In genomic region chr5:16885635-16886365, GRCh38 we compare ENCODE assay signal across 17 cellular contexts. TPM values are rescaled to one million over a fixed set of nuclear protein-coding genes. Genes with fewer than 3 reads are reported as not detected.
DNase-seq lines count a peak whose midpoint lies in the region; ATAC-seq, FAIRE-seq and TF ChIP-seq lines count a peak whose summit lies in the region.
"Had no signal": no experiment of that assay in that cellular context is flagged by ENCODE, and none has a peak within 500 bp of the region (broad histone marks: within the 10 kb centered on the region; RNA-seq: fewer than 3 reads in every experiment).

No MANE protein-coding gene starts in this region.

- TF ChIP-seq CTCF in A549 (IDR thresholded peaks at IDR 0.05) = no peak
- TF ChIP-seq CTCF in HFFc6 (IDR thresholded peaks at IDR 0.05) = no peak
- no peak for TF ChIP-seq CTCF in esophagus squamous epithelium (IDR thresholded peaks at IDR 0.05)
- TF ChIP-seq CTCF in GM13977 (IDR thresholded peaks at IDR 0.05; ENCODE audit: extremely low read depth, insufficient read depth, missing control alignments) = no peak

- CTCF ChIA-PET in A549 (lab: Yijun Ruan, JAX) = interaction anchor here (0.6 to 2.9 kb wide), 9 partner anchors 9 to 1225 kb away, joined by 3 to 12 read pairs (median 4); no protein-coding TSS in a partner anchor

- no peak for TF ChIP-seq RAD21 in A549 (conservative IDR thresholded peaks at IDR 0.05 in 1 of 2, IDR thresholded peaks at IDR 0.05 in 1 of 2)

- H3K9me3 ChIP-seq in A549 = no peaks in the 10 kb centered on the region
- H3K9me3 ChIP-seq in esophagus squamous epithelium = no peaks in the 10 kb centered on the region

- POLR2A ChIA-PET in A549 (lab: Yijun Ruan, JAX) = no interaction called here

- H3K4me3 ChIP-seq in A549 (no peak overlapping the region), esophagus squamous epithelium (no peak overlapping the region)

- H3K27ac Mint-ChIP-seq in HFFc6 = peak overlapping the region; percentile 88
- H3K27ac Mint-ChIP-seq: activated naive CD8-positive, alpha-beta T cell treated with anti-CD3 and anti-CD28 coated beads, Interleukin-2, amount 50 U/mL, for 24 hours; stimulated activated naive B cell treated with anti-CD40 and anti-IgM and Interleukin-4, amounts not matched to agents 10 μg/mL and 1 μg/mL and 100 μg/mL, for 72 hours; T-helper 17 cell had no signal

- intact Hi-C loops in esophagus squamous epithelium (cut with DNase I) (no loop called here), sciatic nerve (cut with DNase I) (no loop called here)

- in situ Hi-C loops in GM13977 (cut with MboI; ENCODE audit: low pct_unique_long_range_greater_than_20kb, low sequenced_read_pairs, unreplicated experiment) = no loop called here

- 74% methylated on average over 13 of the region's 13 CpGs for WGBS in A549 (ENCODE audit: missing lambda C conversion rate)
- 80 to 81% methylated on average over 12 to 13 of the region's 13 CpGs for WGBS in esophagus squamous epithelium, 2 donors

- H3K27ac ChIP-seq in A549 (peak overlapping the region; percentile 95; a peak in 5 of 6 replicates), esophagus squamous epithelium (peak overlapping the region in 3 of 4 donors; percentile 3 to 59 (median 43))

- ATAC-seq in A549 (peak; percentile 13 to 17; a peak in 3 of 6 replicates), sciatic nerve (peak; percentile 31), GM21528 (IDR thresholded peaks at IDR 0.05; ENCODE audit: low FRiP score, unreplicated experiment) (no peak)
- ATAC-seq: activated naive CD8-positive, alpha-beta T cell treated with anti-CD3 and anti-CD28 coated beads, Interleukin-2, amount 50 U/mL, for 24 hours; stimulated activated naive B cell treated with anti-CD40 and anti-IgM and Interleukin-4, amounts not matched to agents 10 μg/mL and 1 μg/mL and 100 μg/mL, for 72 hours; T-helper 17 cell had no signal

- H3K4me1 ChIP-seq in A549 (peaks cover 95% of the 10 kb centered on the region), esophagus squamous epithelium (peaks cover 0 to 63% (median 16%) of the 10 kb centered on the region in 3 donors)

- no peaks in the 10 kb centered on the region for H3K9me3 Mint-ChIP-seq in HFFc6
- H3K9me3 Mint-ChIP-seq: activated naive CD8-positive, alpha-beta T cell treated with anti-CD3 and anti-CD28 coated beads, Interleukin-2, amount 50 U/mL, for 24 hours had no signal

- FAIRE-seq in A549 (lab: Jason Lieb, UNC) = no peak
- FAIRE-seq: endometrium had no signal

- no peak for TF ChIP-seq POLR2A in A549 (IDR thresholded peaks at IDR 0.05; ENCODE audit: low read length)
- TF ChIP-seq POLR2A in esophagus squamous epithelium (IDR thresholded peaks at IDR 0.05) = no peak

- no peaks in the 10 kb centered on the region for H3K36me3 ChIP-seq in esophagus squamous epithelium

- no peak for TF ChIP-seq EP300 in A549 (IDR thresholded peaks at IDR 0.05)

- peak overlapping the region; percentile 31 for H3K4me2 ChIP-seq in A549

- DNase-seq in A549 (ENCODE audit: low read depth in 1 of 2, low spot score in 1 of 2) (no peak), HFFc6 (no peak), esophagus squamous epithelium (lab: John Stamatoyannopoulos, UW) (no peak), sciatic nerve (ENCODE audit: low spot score) (no peak), hepatic stellate cell (ENCODE audit: low spot score) (no peak), GM13977 (ENCODE audit: low spot score) (no peak), NCI-H1930 (lab: John Stamatoyannopoulos, UW) (no peak)
- DNase-seq: activated CD4-positive, CD25-positive, alpha-beta regulatory T cell; activated naive CD8-positive, alpha-beta T cell treated with anti-CD3 and anti-CD28 coated beads, Interleukin-2, amount 50 U/mL, for 24 hours; cerebellar nuclear complex; NCI-H1694 treated with DMSO at 0.1 percent for 48 hours; NCI-H446 treated with DMSO at 0.1 percent for 48 hours; posterior cingulate gyrus; stimulated activated naive B cell treated with anti-CD40 and anti-IgM and Interleukin-4, amounts not matched to agents 10 μg/mL and 1 μg/mL and 100 μg/mL, for 72 hours; T-helper 17 cell had no signal

- H3K36me3 Mint-ChIP-seq in HFFc6 (ENCODE audit: low read depth) = peaks cover 12% of the 10 kb centered on the region
- H3K36me3 Mint-ChIP-seq: stimulated activated naive B cell treated with anti-CD40 and anti-IgM and Interleukin-4, amounts not matched to agents 10 μg/mL and 1 μg/mL and 100 μg/mL, for 72 hours had no signal

- H3K4me3 Mint-ChIP-seq in HFFc6 = 0 out of 2 replicates have a peak overlapping the region, but pooled peaks have one; percentile 17
- H3K4me3 Mint-ChIP-seq: activated naive CD8-positive, alpha-beta T cell treated with anti-CD3 and anti-CD28 coated beads, Interleukin-2, amount 50 U/mL, for 24 hours; stimulated activated naive B cell treated with anti-CD40 and anti-IgM and Interleukin-4, amounts not matched to agents 10 μg/mL and 1 μg/mL and 100 μg/mL, for 72 hours; T-helper 17 cell had no signal

- no peaks in the 10 kb centered on the region for H3K27me3 ChIP-seq in esophagus squamous epithelium

- peaks cover under 1% of the 10 kb centered on the region; the same call in 1 of the 2 replicates for H3K27me3 Mint-ChIP-seq in HFFc6 (ENCODE audit: insufficient read depth)
- H3K27me3 Mint-ChIP-seq: T-helper 17 cell had no signal

- peaks cover 95% of the 10 kb centered on the region for H3K4me1 Mint-ChIP-seq in HFFc6 (ENCODE audit: low read depth)
- H3K4me1 Mint-ChIP-seq: activated naive CD8-positive, alpha-beta T cell treated with anti-CD3 and anti-CD28 coated beads, Interleukin-2, amount 50 U/mL, for 24 hours; stimulated activated naive B cell treated with anti-CD40 and anti-IgM and Interleukin-4, amounts not matched to agents 10 μg/mL and 1 μg/mL and 100 μg/mL, for 72 hours; T-helper 17 cell had no signal

TF ChIP-seq in A549, 52 proteins besides CTCF, POLR2A, EP300 and RAD21:
- TF ChIP-seq, protein P1, sequence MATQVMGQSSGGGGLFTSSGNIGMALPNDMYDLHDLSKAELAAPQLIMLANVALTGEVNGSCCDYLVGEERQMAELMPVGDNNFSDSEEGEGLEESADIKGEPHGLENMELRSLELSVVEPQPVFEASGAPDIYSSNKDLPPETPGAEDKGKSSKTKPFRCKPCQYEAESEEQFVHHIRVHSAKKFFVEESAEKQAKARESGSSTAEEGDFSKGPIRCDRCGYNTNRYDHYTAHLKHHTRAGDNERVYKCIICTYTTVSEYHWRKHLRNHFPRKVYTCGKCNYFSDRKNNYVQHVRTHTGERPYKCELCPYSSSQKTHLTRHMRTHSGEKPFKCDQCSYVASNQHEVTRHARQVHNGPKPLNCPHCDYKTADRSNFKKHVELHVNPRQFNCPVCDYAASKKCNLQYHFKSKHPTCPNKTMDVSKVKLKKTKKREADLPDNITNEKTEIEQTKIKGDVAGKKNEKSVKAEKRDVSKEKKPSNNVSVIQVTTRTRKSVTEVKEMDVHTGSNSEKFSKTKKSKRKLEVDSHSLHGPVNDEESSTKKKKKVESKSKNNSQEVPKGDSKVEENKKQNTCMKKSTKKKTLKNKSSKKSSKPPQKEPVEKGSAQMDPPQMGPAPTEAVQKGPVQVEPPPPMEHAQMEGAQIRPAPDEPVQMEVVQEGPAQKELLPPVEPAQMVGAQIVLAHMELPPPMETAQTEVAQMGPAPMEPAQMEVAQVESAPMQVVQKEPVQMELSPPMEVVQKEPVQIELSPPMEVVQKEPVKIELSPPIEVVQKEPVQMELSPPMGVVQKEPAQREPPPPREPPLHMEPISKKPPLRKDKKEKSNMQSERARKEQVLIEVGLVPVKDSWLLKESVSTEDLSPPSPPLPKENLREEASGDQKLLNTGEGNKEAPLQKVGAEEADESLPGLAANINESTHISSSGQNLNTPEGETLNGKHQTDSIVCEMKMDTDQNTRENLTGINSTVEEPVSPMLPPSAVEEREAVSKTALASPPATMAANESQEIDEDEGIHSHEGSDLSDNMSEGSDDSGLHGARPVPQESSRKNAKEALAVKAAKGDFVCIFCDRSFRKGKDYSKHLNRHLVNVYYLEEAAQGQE (IDR thresholded peaks at IDR 0.05) = no peak
- TF ChIP-seq E2F6 (IDR thresholded peaks at IDR 0.05; ENCODE audit: borderline replicate concordance, low read depth) = no peak
- no peak for TF ChIP-seq TP53 (CRISPR knock-in tag; IDR thresholded peaks at IDR 0.05)
- TF ChIP-seq HOXA7 (CRISPR knock-in tag; IDR thresholded peaks at IDR 0.05) = no peak
- no peak for TF ChIP-seq FOXS1 (CRISPR knock-in tag; IDR thresholded peaks at IDR 0.05)
- TF ChIP-seq RARB (CRISPR knock-in tag; IDR thresholded peaks at IDR 0.05) = no peak

RNA-seq across cellular contexts. Expression of gene MYO10, which starts 50.3 kb away (rescaled TPM):
- polyA plus RNA-seq in A549 (2011; rRNA removed) = 68.0 and 132 TPM in 2 replicates
- 28.5 and 36.3 TPM in 2 replicates for polyA plus RNA-seq in A549 (2012; cell fraction: cytosol; rRNA removed)
- 35.8 and 50.4 TPM in 2 replicates for polyA plus RNA-seq in A549 (2012; cell fraction: nucleus; rRNA removed)
- 68.5 to 71.5 TPM (median 68.9 TPM) in 3 replicates for polyA plus RNA-seq in A549 (2017; fragmentation: RNase III; extraction: RNeasy Plus Mini Kit Qiagen cat#74134 plus additional on column Dnase treatment)
- polyA minus RNA-seq in A549 (2011; rRNA and poly(A)+ RNA removed) = 236 and 309 TPM in 2 replicates
- total RNA-seq in HFFc6 (2021; fragmentation: NEBNext Ultra II Directional; extraction: Animal tissue kit (Norgen Biotek cat#: 25700)) = 100 to 1,000 TPM in 5 of 6 experiments, 10 to 100 TPM in 1; 99.4 to 142 (median 129) TPM
- 10 to 100 TPM; 21.0 to 29.8 (median 27.3) TPM for total RNA-seq in esophagus squamous epithelium
- 25.9 TPM for total RNA-seq in sciatic nerve
